ENCODE assay signal across 22 cellular contexts in genomic region chr6:4364172-4364571, GRCh38.
"Had no signal": no experiment of that assay in that cellular context is flagged by ENCODE, and none has a peak within 500 bp of the region (broad histone marks: within the 10 kb centered on the region; RNA-seq: fewer than 3 reads in every experiment).

No MANE protein-coding gene starts in this region.

- H3K4me3 Mint-ChIP-seq: activated B cell treated with CpG ODN at 0.5 μM for 24 hours; activated CD4-positive, alpha-beta T cell treated with anti-CD3 and anti-CD28 coated beads for 36 hours; activated naive CD4-positive, alpha-beta T cell treated with anti-CD3 and anti-CD28 coated beads for 36 hours; activated naive CD8-positive, alpha-beta T cell treated with anti-CD3 and anti-CD28 coated beads, Interleukin-2, amount 10 ng/mL, durations not matched to agents 7 days and 5 days; activated T-cell treated with anti-CD3 and anti-CD28 coated beads, Interleukin-2, amount 50 U/mL, for 4 hours; endodermal cell; natural killer cell treated with Interleukin-12 subunit alpha and Interleukin-12 subunit beta and Interleukin-15 and Interleukin-18, amount 100 ng/mL, for 72 hours had no signal

- ATAC-seq: activated CD4-positive, alpha-beta T cell treated with anti-CD3 and anti-CD28 coated beads for 36 hours; activated T-cell treated with anti-CD3 and anti-CD28 coated beads, Interleukin-2, amount 50 U/mL, for 4 hours; gastroesophageal sphincter; natural killer cell treated with Interleukin-12 subunit alpha and Interleukin-12 subunit beta and Interleukin-15 and Interleukin-18, amount 100 ng/mL, for 72 hours; psoas muscle had no signal

- H3K36me3 Mint-ChIP-seq: activated naive CD8-positive, alpha-beta T cell treated with anti-CD3 and anti-CD28 coated beads, Interleukin-2, amount 10 ng/mL, durations not matched to agents 7 days and 5 days; natural killer cell treated with Interleukin-12 subunit alpha and Interleukin-12 subunit beta and Interleukin-15 and Interleukin-18, amount 100 ng/mL, for 72 hours had no signal

- DNase-seq: activated B cell treated with CpG ODN at 0.5 μM for 24 hours; activated CD4-positive, alpha-beta T cell treated with anti-CD3 and anti-CD28 coated beads for 36 hours; activated CD4-positive, alpha-beta T cell treated with anti-CD3 and anti-CD28 coated beads, Interleukin-2, amount 50 U/mL, for 4 hours; activated CD8-positive, alpha-beta memory T cell treated with anti-CD3 and anti-CD28 coated beads, Interleukin-2, amount 50 U/mL, for 48 hours; activated effector memory CD4-positive, alpha-beta T cell treated with Interleukin-2 at 50 U/mL for 16 hours; activated naive CD4-positive, alpha-beta T cell treated with anti-CD3 and anti-CD28 coated beads for 36 hours; activated naive CD8-positive, alpha-beta T cell treated with anti-CD3 and anti-CD28 coated beads, Interleukin-2, amount 10 ng/mL, durations not matched to agents 7 days and 5 days; activated T-cell treated with anti-CD3 and anti-CD28 coated beads, Interleukin-2, amount 50 U/mL, for 4 hours; amygdala; cerebellar nuclear complex; cortex of kidney; endodermal cell; head of caudate nucleus; midbrain; psoas muscle; spleen; stimulated activated CD4-positive, alpha-beta T cell treated with anti-CD3 and anti-CD28 coated beads, Interleukin-4, amount 100 ng/mL, for 1 hour; stimulated activated naive CD4-positive, alpha-beta T cell treated with Interleukin-2 at 50 U/mL for 16 hours; T1000; upper lobe of left lung had no signal

- H3K9me3 Mint-ChIP-seq: activated B cell treated with CpG ODN at 0.5 μM for 24 hours; activated naive CD4-positive, alpha-beta T cell treated with anti-CD3 and anti-CD28 coated beads for 36 hours; activated naive CD8-positive, alpha-beta T cell treated with anti-CD3 and anti-CD28 coated beads, Interleukin-2, amount 10 ng/mL, durations not matched to agents 7 days and 5 days; activated T-cell treated with anti-CD3 and anti-CD28 coated beads, Interleukin-2, amount 50 U/mL, for 4 hours; endodermal cell; natural killer cell treated with Interleukin-12 subunit alpha and Interleukin-12 subunit beta and Interleukin-15 and Interleukin-18, amount 100 ng/mL, for 72 hours had no signal

- H3K4me1 Mint-ChIP-seq: activated CD4-positive, alpha-beta T cell treated with anti-CD3 and anti-CD28 coated beads for 36 hours; endodermal cell had no signal

- H3K27ac Mint-ChIP-seq: activated B cell treated with CpG ODN at 0.5 μM for 24 hours; activated CD4-positive, alpha-beta T cell treated with anti-CD3 and anti-CD28 coated beads for 36 hours; activated naive CD4-positive, alpha-beta T cell treated with anti-CD3 and anti-CD28 coated beads for 36 hours; activated naive CD8-positive, alpha-beta T cell treated with anti-CD3 and anti-CD28 coated beads, Interleukin-2, amount 10 ng/mL, durations not matched to agents 7 days and 5 days; endodermal cell; natural killer cell treated with Interleukin-12 subunit alpha and Interleukin-12 subunit beta and Interleukin-15 and Interleukin-18, amount 100 ng/mL, for 72 hours had no signal
